Comparison of ENCODE assay signal across 25 cellular contexts in genomic region chr22:46244771-46245170, GRCh38. TPM values are rescaled to one million over a fixed set of nuclear protein-coding genes. Genes with fewer than 3 reads are reported as not detected.
"Had no signal": no experiment of that assay in that cellular context is flagged by ENCODE, and none has a peak within 500 bp of the region (broad histone marks: within the 10 kb centered on the region; RNA-seq: fewer than 3 reads in every experiment).

No MANE protein-coding gene starts in this region.

- FAIRE-seq: endothelial cell of umbilical vein had no signal

- H3K36me3 ChIP-seq: breast epithelium, uterus had no signal

- H3K27ac ChIP-seq: breast epithelium, uterus had no signal

- ATAC-seq: stimulated activated naive B cell treated with anti-CD40 and anti-IgM and Interleukin-4, amounts not matched to agents 10 μg/mL and 1 μg/mL and 100 μg/mL, for 72 hours had no signal

- H3K4me3 ChIP-seq: breast epithelium, coronary artery, smooth muscle cell, uterus had no signal

- H3K27me3 ChIP-seq: breast epithelium, uterus had no signal

- H3K4me1 ChIP-seq: uterus had no signal

- H3K9me3 ChIP-seq: breast epithelium, uterus had no signal

- DNase-seq: activated CD4-positive, alpha-beta memory T cell treated with anti-CD3 and anti-CD28 coated beads for 36 hours; activated CD4-positive, alpha-beta T cell treated with anti-CD3 and anti-CD28 coated beads, Interleukin-2, amount 10 ng/mL, durations not matched to agents 24 days and 14 days; activated CD4-positive, CD25-positive, alpha-beta regulatory T cell treated with anti-CD3 and anti-CD28 coated beads, Interleukin-2, amount 50 U/mL, for 72 hours; activated CD8-positive, alpha-beta memory T cell treated with anti-CD3 and anti-CD28 coated beads, Interleukin-2, amount 50 U/mL, for 4 hours; activated effector memory CD4-positive, alpha-beta T cell treated with anti-CD3 and anti-CD28 coated beads, Interleukin-2, amount 50 U/mL, for 16 hours; activated naive CD4-positive, alpha-beta T cell treated with anti-CD3 and anti-CD28 coated beads for 36 hours; activated T-cell treated with anti-CD3 and anti-CD28 coated beads, Interleukin-2, amount 50 U/mL, for 1 hour; amniotic stem cell; cerebellar nuclear complex; kidney glomerular epithelial cell; mammary epithelial cell; stimulated activated CD4-positive, alpha-beta T cell treated with anti-CD3 and anti-CD28 coated beads, Interleukin-1b, Interleukin-23, amount 100 ng/mL, for 48 hours; stimulated activated CD4-positive, alpha-beta T cell treated with anti-CD3 and anti-CD28 coated beads, Interleukin-4, amount 100 ng/mL, for 4 hours; stimulated activated CD8-positive, alpha-beta memory T cell treated with anti-CD3 and anti-CD28 coated beads, Interleukin-4, amount 100 ng/mL, for 48 hours; stimulated activated naive B cell treated with anti-CD40 and anti-IgM and Interleukin-4, amounts not matched to agents 10 μg/mL and 1 μg/mL and 100 μg/mL, for 72 hours; T-helper 2 cell; uterus had no signal

RNA-seq across cellular contexts. Expression of gene PKDREJ, which starts 18.4 kb away (rescaled TPM):
- total RNA-seq: activated CD4-positive, alpha-beta memory T cell treated with anti-CD3 and anti-CD28 coated beads for 36 hours; activated CD4-positive, alpha-beta T cell treated with anti-CD3 and anti-CD28 coated beads, Interleukin-2, amount 10 ng/mL, durations not matched to agents 24 days and 14 days; activated CD8-positive, alpha-beta memory T cell treated with anti-CD3 and anti-CD28 coated beads for 36 hours; activated naive CD4-positive, alpha-beta T cell treated with anti-CD3 and anti-CD28 coated beads for 36 hours; endothelial cell of umbilical vein; fibroblast of villous mesenchyme; mammary epithelial cell; osteoblast; renal cortical epithelial cell; smooth muscle cell had no signal
